In the genomic region with DNA sequence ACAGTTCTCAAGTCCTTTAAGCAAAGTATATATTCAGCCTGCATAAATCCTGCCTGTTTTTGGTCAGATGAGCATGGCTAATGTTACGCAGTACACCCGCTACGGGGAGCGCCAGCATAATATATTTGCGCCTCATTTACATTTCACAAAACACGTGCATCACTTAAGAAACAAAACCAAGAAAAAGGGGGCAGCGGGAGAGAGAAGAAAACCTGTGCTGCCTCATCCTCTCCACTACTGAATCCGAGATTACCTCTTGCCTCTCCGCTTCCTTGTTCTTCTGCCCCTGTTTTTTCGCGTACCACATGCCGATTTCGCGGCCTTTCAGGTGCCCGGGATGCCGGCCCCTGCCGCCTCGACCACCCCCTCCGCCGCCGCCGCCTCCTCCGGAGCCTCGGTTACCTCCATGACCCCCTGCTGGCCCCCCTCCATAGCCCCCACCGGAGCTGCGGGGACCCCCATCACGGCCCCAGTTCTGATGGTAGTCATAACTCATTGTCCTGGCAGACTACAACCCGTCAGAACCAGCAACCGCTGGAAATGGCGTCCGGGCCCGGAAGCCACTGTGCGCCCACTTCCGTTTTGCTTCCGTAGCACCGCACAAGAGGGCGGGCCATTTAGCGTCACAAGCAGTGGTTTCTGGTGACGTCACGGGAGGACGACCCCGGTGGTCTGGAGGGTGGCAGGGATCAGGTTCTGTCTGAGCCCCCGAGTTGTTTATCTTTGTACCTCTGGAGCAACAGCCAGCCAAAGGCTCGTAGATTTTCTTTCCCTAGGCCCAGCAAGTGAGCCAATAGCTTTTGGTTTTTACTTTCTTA, we compare ENCODE assay signal across 8 cellular contexts. TPM values are rescaled to one million over a fixed set of nuclear protein-coding genes. Genes with fewer than 3 reads are reported as not detected.
DNase-seq lines count a peak whose midpoint lies in the region; ATAC-seq, FAIRE-seq and TF ChIP-seq lines count a peak whose summit lies in the region.

A gene with protein sequence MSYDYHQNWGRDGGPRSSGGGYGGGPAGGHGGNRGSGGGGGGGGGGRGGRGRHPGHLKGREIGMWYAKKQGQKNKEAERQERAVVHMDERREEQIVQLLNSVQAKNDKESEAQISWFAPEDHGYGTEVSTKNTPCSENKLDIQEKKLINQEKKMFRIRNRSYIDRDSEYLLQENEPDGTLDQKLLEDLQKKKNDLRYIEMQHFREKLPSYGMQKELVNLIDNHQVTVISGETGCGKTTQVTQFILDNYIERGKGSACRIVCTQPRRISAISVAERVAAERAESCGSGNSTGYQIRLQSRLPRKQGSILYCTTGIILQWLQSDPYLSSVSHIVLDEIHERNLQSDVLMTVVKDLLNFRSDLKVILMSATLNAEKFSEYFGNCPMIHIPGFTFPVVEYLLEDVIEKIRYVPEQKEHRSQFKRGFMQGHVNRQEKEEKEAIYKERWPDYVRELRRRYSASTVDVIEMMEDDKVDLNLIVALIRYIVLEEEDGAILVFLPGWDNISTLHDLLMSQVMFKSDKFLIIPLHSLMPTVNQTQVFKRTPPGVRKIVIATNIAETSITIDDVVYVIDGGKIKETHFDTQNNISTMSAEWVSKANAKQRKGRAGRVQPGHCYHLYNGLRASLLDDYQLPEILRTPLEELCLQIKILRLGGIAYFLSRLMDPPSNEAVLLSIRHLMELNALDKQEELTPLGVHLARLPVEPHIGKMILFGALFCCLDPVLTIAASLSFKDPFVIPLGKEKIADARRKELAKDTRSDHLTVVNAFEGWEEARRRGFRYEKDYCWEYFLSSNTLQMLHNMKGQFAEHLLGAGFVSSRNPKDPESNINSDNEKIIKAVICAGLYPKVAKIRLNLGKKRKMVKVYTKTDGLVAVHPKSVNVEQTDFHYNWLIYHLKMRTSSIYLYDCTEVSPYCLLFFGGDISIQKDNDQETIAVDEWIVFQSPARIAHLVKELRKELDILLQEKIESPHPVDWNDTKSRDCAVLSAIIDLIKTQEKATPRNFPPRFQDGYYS (minus strand): TSS at position 567 of the 818 bp plus-strand sequence. CDS start 71 bp downstream, at position 496.

- TF ChIP-seq CTCF in RWPE2 (IDR thresholded peaks at IDR 0.05; ENCODE audit: poor library complexity, severe bottlenecking) (no peak), fibroblast of the aortic adventitia (IDR thresholded peaks at IDR 0.05; ENCODE audit: insufficient read depth, low read length) (no peak), nephron (IDR thresholded peaks at IDR 0.05; ENCODE audit: unreplicated experiment in 3 of 3) (peak in 1 of 3 experiments; percentile 22)

- peak; percentile 96 for ATAC-seq in RWPE2 (ENCODE audit: low read depth)

- peak within 1 kb of the TSS; percentile 51 for H3K27ac ChIP-seq in RWPE2 (ENCODE audit: poor library complexity, severe bottlenecking)

- peaks cover 20% of the 10 kb centered on the region for H3K36me3 ChIP-seq in RWPE2 (ENCODE audit: low read depth)

- H3K9me3 Mint-ChIP-seq in nephron, result no peaks in the 10 kb centered on the region
- H3K9me3 Mint-ChIP-seq in stimulated activated naive CD8-positive, alpha-beta T cell treated with anti-CD3 and anti-CD28 coated beads, Interleukin-15, Interleukin-2, amounts not matched to agents 100 ng/mL and 50 ng/mL, for 24 hours, result no peaks in the 10 kb centered on the region

- peaks cover 9% of the 10 kb centered on the region for H3K4me1 ChIP-seq in RWPE2 (ENCODE audit: insufficient read depth, poor library complexity, severe bottlenecking)

- peak; percentile 78 for FAIRE-seq in H54 (lab: Jason Lieb, UNC)

- peaks cover 9% of the 10 kb centered on the region for H3K36me3 Mint-ChIP-seq in nephron (ENCODE audit: low read depth)
- peaks cover 13% of the 10 kb centered on the region for H3K36me3 Mint-ChIP-seq in stimulated activated naive CD8-positive, alpha-beta T cell treated with anti-CD3 and anti-CD28 coated beads, Interleukin-15, Interleukin-2, amounts not matched to agents 100 ng/mL and 50 ng/mL, for 24 hours (ENCODE audit: low read depth)

- H3K4me1 Mint-ChIP-seq in nephron, result peaks cover 13% of the 10 kb centered on the region
- H3K4me1 Mint-ChIP-seq in stimulated activated naive CD8-positive, alpha-beta T cell treated with anti-CD3 and anti-CD28 coated beads, Interleukin-15, Interleukin-2, amounts not matched to agents 100 ng/mL and 50 ng/mL, for 24 hours (ENCODE audit: low read depth), result peaks cover 28% of the 10 kb centered on the region

- no peaks in the 10 kb centered on the region for H3K9me3 ChIP-seq in RWPE2 (ENCODE audit: severe bottlenecking)

- DNase-seq in EL (peak; percentile 88), H54 (ENCODE audit: insufficient read length, low spot score) (peak; percentile 66), LoVo (ENCODE audit: low spot score) (peak; percentile 91), RWPE2 (ENCODE audit: low spot score) (peak; percentile 80), fibroblast of the aortic adventitia (ENCODE audit: low read depth) (peak; percentile 94)
- peak; percentile 83 for DNase-seq in activated T-helper 9 cell treated with anti-CD3 and anti-CD28 coated beads, Interleukin-2, amount 50 U/mL, for 16 hours (ENCODE audit: low read depth)

- peak within 1 kb of the TSS; percentile 65 for H3K4me3 ChIP-seq in RWPE2 (ENCODE audit: severe bottlenecking)
- H3K4me3 ChIP-seq in fibroblast of the aortic adventitia (ENCODE audit: low read depth, low read length), result peak within 1 kb of the TSS; percentile 91

- TF ChIP-seq POLR2A in H54 (IDR thresholded peaks at IDR 0.05; ENCODE audit: low read depth, low read length), result peak; percentile 76

- H3K27me3 ChIP-seq in RWPE2 (ENCODE audit: insufficient read depth, poor library complexity, severe bottlenecking), result no peaks in the 10 kb centered on the region

- no peaks in the 10 kb centered on the region for H3K27me3 Mint-ChIP-seq in nephron (ENCODE audit: low read depth)
- H3K27me3 Mint-ChIP-seq in stimulated activated naive CD8-positive, alpha-beta T cell treated with anti-CD3 and anti-CD28 coated beads, Interleukin-15, Interleukin-2, amounts not matched to agents 100 ng/mL and 50 ng/mL, for 24 hours, result peaks cover 4% of the 10 kb centered on the region

- H3K27ac Mint-ChIP-seq in nephron, result peak within 1 kb of the TSS; percentile 96 to 99 (median 99)
- peak within 1 kb of the TSS; percentile 97 for H3K27ac Mint-ChIP-seq in stimulated activated naive CD8-positive, alpha-beta T cell treated with anti-CD3 and anti-CD28 coated beads, Interleukin-15, Interleukin-2, amounts not matched to agents 100 ng/mL and 50 ng/mL, for 24 hours

- peak within 1 kb of the TSS; percentile 95 to 98 (median 98) for H3K4me3 Mint-ChIP-seq in nephron
- H3K4me3 Mint-ChIP-seq in stimulated activated naive CD8-positive, alpha-beta T cell treated with anti-CD3 and anti-CD28 coated beads, Interleukin-15, Interleukin-2, amounts not matched to agents 100 ng/mL and 50 ng/mL, for 24 hours, result peak within 1 kb of the TSS; percentile 27

RNA-seq across cellular contexts. Expression of the gene that starts here (rescaled TPM):
- total RNA-seq in fibroblast of the aortic adventitia (ENCODE audit: low replicate concordance), result 53.4 and 163 TPM in 2 replicates

Comparison
In these comparisons a context has a peak if more than half of its experiments do, and no peak if none do; other contexts are left out.
1. Peak in every context shown above with its lines: DNase-seq, ATAC-seq, H3K4me3 ChIP-seq and H3K27ac ChIP-seq.